Comparison of ENCODE assay signal across 17 cellular contexts in the genomic region with DNA sequence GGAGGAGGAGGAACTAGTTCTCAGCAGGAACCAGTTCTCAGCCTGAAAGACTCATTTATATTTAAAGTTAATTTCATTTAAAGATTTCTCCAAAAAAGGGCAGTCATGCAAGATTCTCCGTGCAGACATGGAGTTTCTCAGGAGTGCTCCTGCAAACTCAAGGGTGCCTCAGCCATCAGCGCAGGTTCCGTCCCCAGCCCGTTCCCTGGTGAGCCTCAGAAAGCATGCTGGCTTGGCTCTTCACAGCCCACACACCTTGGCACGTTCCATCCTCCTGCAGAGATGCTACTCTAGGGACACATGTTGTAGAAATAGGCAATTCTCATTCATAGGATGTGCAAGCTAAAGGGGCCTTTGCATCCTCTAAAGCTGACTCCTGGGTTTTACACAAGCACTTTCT.
"Had no signal": no experiment of that assay in that cellular context is flagged by ENCODE, and none has a peak within 500 bp of the region (broad histone marks: within the 10 kb centered on the region; RNA-seq: fewer than 3 reads in every experiment).

No MANE protein-coding gene starts in this region.

- H3K27ac Mint-ChIP-seq: activated naive CD4-positive, alpha-beta T cell treated with anti-CD3 and anti-CD28 coated beads for 36 hours; activated naive CD8-positive, alpha-beta T cell treated with anti-CD3 and anti-CD28 coated beads, Interleukin-2, amount 50 U/mL, for 24 hours; activated T-helper 2 cell treated with anti-CD3 and anti-CD28 coated beads, Interferon-gamma antibody, Interleukin-2, Interleukin-4, amounts not matched to agents 10 μg/mL and 5 μg/mL and 100 μg/mL, durations not matched to agents 14 hours and 24 hours and 36 hours; natural killer cell treated with Interleukin-12 subunit alpha and Interleukin-12 subunit beta and Interleukin-15 and Interleukin-18, amount 100 ng/mL, for 72 hours; stimulated activated naive CD8-positive, alpha-beta T cell treated with anti-CD3 and anti-CD28 coated beads, Interleukin-15, amount 100 ng/mL, for 72 hours had no signal

- H3K9me3 ChIP-seq: breast epithelium, prostate gland, right lobe of liver, spleen, testis, upper lobe of right lung had no signal

- H3K9me3 Mint-ChIP-seq: activated naive CD4-positive, alpha-beta T cell treated with anti-CD3 and anti-CD28 coated beads for 36 hours; activated naive CD8-positive, alpha-beta T cell treated with anti-CD3 and anti-CD28 coated beads, Interleukin-2, amount 50 U/mL, for 24 hours; activated T-helper 2 cell treated with anti-CD3 and anti-CD28 coated beads, Interferon-gamma antibody, Interleukin-2, Interleukin-4, amounts not matched to agents 10 μg/mL and 5 μg/mL and 100 μg/mL, durations not matched to agents 14 hours and 24 hours and 36 hours; natural killer cell treated with Interleukin-12 subunit alpha and Interleukin-12 subunit beta and Interleukin-15 and Interleukin-18, amount 100 ng/mL, for 72 hours; stimulated activated naive CD8-positive, alpha-beta T cell treated with anti-CD3 and anti-CD28 coated beads, Interleukin-15, amount 100 ng/mL, for 72 hours had no signal

- H3K4me3 ChIP-seq: breast epithelium, prostate gland, right lobe of liver, spleen, testis, upper lobe of right lung had no signal

- H3K4me3 Mint-ChIP-seq: activated naive CD4-positive, alpha-beta T cell treated with anti-CD3 and anti-CD28 coated beads for 36 hours; activated naive CD8-positive, alpha-beta T cell treated with anti-CD3 and anti-CD28 coated beads, Interleukin-2, amount 50 U/mL, for 24 hours; natural killer cell treated with Interleukin-12 subunit alpha and Interleukin-12 subunit beta and Interleukin-15 and Interleukin-18, amount 100 ng/mL, for 72 hours; stimulated activated naive CD8-positive, alpha-beta T cell treated with anti-CD3 and anti-CD28 coated beads, Interleukin-15, amount 100 ng/mL, for 72 hours had no signal

- H3K36me3 Mint-ChIP-seq: natural killer cell treated with Interleukin-12 subunit alpha and Interleukin-12 subunit beta and Interleukin-15 and Interleukin-18, amount 100 ng/mL, for 72 hours had no signal

- H3K36me3 ChIP-seq: breast epithelium, prostate gland, spleen, upper lobe of right lung had no signal

- H3K27ac ChIP-seq: breast epithelium, prostate gland, right lobe of liver, spleen, testis, upper lobe of right lung had no signal

- H3K27me3 Mint-ChIP-seq: activated naive CD8-positive, alpha-beta T cell treated with anti-CD3 and anti-CD28 coated beads, Interleukin-2, amount 50 U/mL, for 24 hours had no signal

- DNase-seq: activated naive CD4-positive, alpha-beta T cell treated with anti-CD3 and anti-CD28 coated beads for 36 hours; activated naive CD8-positive, alpha-beta T cell treated with anti-CD3 and anti-CD28 coated beads, Interleukin-2, amount 50 U/mL, for 24 hours; activated T-cell treated with anti-CD3 and anti-CD28 coated beads, Interleukin-2, amount 50 U/mL, for 1 hour; hippocampal formation; kidney glomerular epithelial cell; mesendoderm; spleen; stimulated activated naive CD8-positive, alpha-beta T cell treated with anti-CD3 and anti-CD28 coated beads, Interleukin-15, amount 100 ng/mL, for 72 hours; T-helper 2 cell; testis; upper lobe of right lung had no signal

- H3K4me1 ChIP-seq: breast epithelium had no signal

- H3K27me3 ChIP-seq: breast epithelium, right lobe of liver, testis, upper lobe of right lung had no signal

- ATAC-seq: activated CD4-positive, CD25-positive, alpha-beta regulatory T cell treated with anti-CD3 and anti-CD28 coated beads, Interleukin-2, amount 50 U/mL, for 24 hours; activated naive CD8-positive, alpha-beta T cell treated with anti-CD3 and anti-CD28 coated beads, Interleukin-2, amount 50 U/mL, for 24 hours; natural killer cell treated with Interleukin-12 subunit alpha and Interleukin-12 subunit beta and Interleukin-15 and Interleukin-18, amount 100 ng/mL, for 72 hours; right lobe of liver; stimulated activated naive CD8-positive, alpha-beta T cell treated with anti-CD3 and anti-CD28 coated beads, Interleukin-15, amount 100 ng/mL, for 72 hours; upper lobe of right lung had no signal
